In genomic region chr6:154733610-154734379, GRCh38 we compare ENCODE assay signal across 8 cellular contexts. TPM values are rescaled to one million over a fixed set of nuclear protein-coding genes. Genes with fewer than 3 reads are reported as not detected.
A peak's percentile ranks its signal among the peaks of the same experiment; 100 is the strongest.
DNase-seq lines count a peak whose midpoint lies in the region; ATAC-seq, FAIRE-seq and TF ChIP-seq lines count a peak whose summit lies in the region.

No MANE protein-coding gene starts in this region.

- H3K27me3 ChIP-seq in HepG2 (ENCODE audit: control insufficient read depth in 1 of 2, insufficient read depth in 2 of 2, low read length in 2 of 2) = no peaks in the 10 kb centered on the region; a peak in 2 of 5 replicates

- peak overlapping the region; percentile 93 to 98 (median 96) for H3K27ac Mint-ChIP-seq in CD14-positive monocyte

- peaks cover 5 to 20% of the 10 kb centered on the region in 2 experiments; a peak in 3 of 5 replicates for H3K36me3 ChIP-seq in HepG2 (replicated peaks in 1 of 2; ENCODE audit: control insufficient read depth in 1 of 2, insufficient read depth in 2 of 2, low read length in 2 of 2)

- peaks cover 46% of the 10 kb centered on the region for H3K79me2 ChIP-seq in HepG2 (ENCODE audit: insufficient read depth, low read length)

- peaks cover 9 to 11% of the 10 kb centered on the region in 2 donors for H3K36me3 Mint-ChIP-seq in CD14-positive monocyte

- CTCF ChIA-PET in HepG2 (lab: Yijun Ruan, JAX; ENCODE audit: low intra/inter-chr PET ratio, low total read pairs) = interaction anchor here (1.8 to 2.7 kb wide), 2 partner anchors 58 to 72 kb away, joined by 10 to 11 read pairs; no protein-coding TSS in a partner anchor

- peak overlapping the region; percentile 91 to 95 for H3K4me3 Mint-ChIP-seq in CD14-positive monocyte

- no peaks in the 10 kb centered on the region for H3K9me3 Mint-ChIP-seq in CD14-positive monocyte

- peak; percentile 41 for TF ChIP-seq CTCF in CD14-positive monocyte (IDR thresholded peaks at IDR 0.05)
- TF ChIP-seq CTCF in HepG2 (CRISPR knock-in tag; IDR thresholded peaks at IDR 0.05) = no peak; the same call in 1 of the 2 replicates

- peaks cover 54% of the 10 kb centered on the region for H3K4me1 ChIP-seq in HepG2 (ENCODE audit: insufficient read depth, low read length)

- POLR2A ChIA-PET in HepG2 (lab: Yijun Ruan, JAX) = interaction anchor here (0.5 to 1.0 kb wide), 8 partner anchors 15 to 581 kb away, joined by 3 to 4 read pairs (median 3); partner anchors contain the start of genes CNKSR3 and TFB1M

- H2AFZ ChIP-seq in HepG2 (ENCODE audit: low read length) = no peak overlapping the region

- WGBS in HepG2 (ENCODE audit: low lambda C conversion rate) = under 1% methylated on average over 34 of the region's 73 CpGs

- peaks cover 0 to 3% (median 0%) of the 10 kb centered on the region in 3 donors for H3K27me3 Mint-ChIP-seq in CD14-positive monocyte (ENCODE audit: low read depth in 3 of 3)

- TF ChIP-seq POLR2A in HepG2 (IDR thresholded peaks at IDR 0.05; ENCODE audit: insufficient read depth in 1 of 2, low read depth in 2 of 2, low read length in 2 of 2) = peak; percentile 94 to 99

- intact Hi-C loops in CD14-positive monocyte (cut with micrococcal nuclease) = loop anchor here (5.0 to 10.0 kb wide), 3 partner anchors 51 to 61 kb away; no protein-coding TSS in a partner anchor
- intact Hi-C loops in HepG2 (cut with micrococcal nuclease; ENCODE audit: unreplicated experiment) = loop anchor here (1.0 to 5.0 kb wide), 3 partner anchors 58 to 221 kb away; partner anchors contain the start of gene CNKSR3

- TF ChIP-seq RAD21 in HepG2 (CRISPR knock-in tag; IDR thresholded peaks at IDR 0.05) = no peak

- peak; percentile 92 for FAIRE-seq in HepG2 (lab: Jason Lieb, UNC)

- DNase-seq in CD14-positive monocyte (ENCODE audit: low spot score) (peak; percentile 96), NCI-H748 treated with DMSO at 0.1 percent for 48 hours (lab: John Stamatoyannopoulos, UW) (peak; percentile 93), dermis blood vessel endothelial cell (peak; percentile 98), HepG2 (ENCODE audit: low spot score) (peak; percentile 95)
- DNase-seq in activated CD4-positive, alpha-beta T cell treated with anti-CD3 and anti-CD28 coated beads, Interleukin-2, amount 50 U/mL, for 4 hours = peak; percentile 82 to 85
- peak; percentile 79 to 80 for DNase-seq in stimulated activated CD4-positive, alpha-beta T cell treated with anti-CD3 and anti-CD28 coated beads, Interleukin-2, amount 100 ng/mL, for 48 hours

- H3K4me2 ChIP-seq in HepG2 (ENCODE audit: low read depth, low read length) = peak overlapping the region; percentile 81

- H3K4me3 ChIP-seq in HepG2 (replicated peaks in 1 of 3; ENCODE audit: insufficient read depth in 1 of 3, low read depth in 2 of 3, low read length in 3 of 3) = peak overlapping the region; percentile 75 to 96 (median 81)

- TF ChIP-seq EP300 in HepG2 (IDR thresholded peaks at IDR 0.05; ENCODE audit: low read depth in 2 of 2, low read length in 2 of 2) (no peak), HepG2 (CRISPR knock-in tag; IDR thresholded peaks at IDR 0.05; ENCODE audit: borderline replicate concordance) (no peak)

- peak overlapping the region; percentile 99 for H3K9ac ChIP-seq in HepG2 (ENCODE audit: insufficient read depth, low read depth, low read length)

- H4K20me1 ChIP-seq in HepG2 (ENCODE audit: insufficient read depth, low read length) = peaks cover 44% of the 10 kb centered on the region

- H3K9me3 ChIP-seq in HepG2 (ENCODE audit: low read length) = no peaks in the 10 kb centered on the region

- in situ Hi-C loops in HepG2 (cut with HindIII; ENCODE audit: extremely low pct_ligation_motif_present, low pct_unique_long_range_greater_than_20kb) = no loop called here

- H3K27ac ChIP-seq in HepG2 (ENCODE audit: extremely low read length, insufficient read depth, low read length) = peak overlapping the region; percentile 99

- peak; percentile 60 for ATAC-seq in GM19397 (IDR thresholded peaks at IDR 0.05; ENCODE audit: unreplicated experiment)
- ATAC-seq in HG03565 (IDR thresholded peaks at IDR 0.05; ENCODE audit: unreplicated experiment) = peak; percentile 53
- peak; percentile 94 for ATAC-seq in HepG2

- no TSS peak for BruUV-seq in HepG2 (replicated peaks; lab: Mats Ljungman, UMichigan)

- H3K4me1 Mint-ChIP-seq in CD14-positive monocyte = peaks cover 49% of the 10 kb centered on the region

TF ChIP-seq in HepG2, 621 proteins besides CTCF, POLR2A, EP300 and RAD21 (continues in another document):
- TF ChIP-seq ZNF577 (CRISPR knock-in tag; IDR thresholded peaks at IDR 0.05; ENCODE audit: borderline replicate concordance, low read depth) (peak; percentile 55; the same call in 1 of the 2 replicates), ZNF234 (CRISPR knock-in tag; conservative IDR thresholded peaks at IDR 0.05) (no peak), CENPBD1 (CRISPR knock-in tag; IDR thresholded peaks at IDR 0.05; ENCODE audit: borderline replicate concordance, low read depth) (no peak)
- TF ChIP-seq, protein P1, sequence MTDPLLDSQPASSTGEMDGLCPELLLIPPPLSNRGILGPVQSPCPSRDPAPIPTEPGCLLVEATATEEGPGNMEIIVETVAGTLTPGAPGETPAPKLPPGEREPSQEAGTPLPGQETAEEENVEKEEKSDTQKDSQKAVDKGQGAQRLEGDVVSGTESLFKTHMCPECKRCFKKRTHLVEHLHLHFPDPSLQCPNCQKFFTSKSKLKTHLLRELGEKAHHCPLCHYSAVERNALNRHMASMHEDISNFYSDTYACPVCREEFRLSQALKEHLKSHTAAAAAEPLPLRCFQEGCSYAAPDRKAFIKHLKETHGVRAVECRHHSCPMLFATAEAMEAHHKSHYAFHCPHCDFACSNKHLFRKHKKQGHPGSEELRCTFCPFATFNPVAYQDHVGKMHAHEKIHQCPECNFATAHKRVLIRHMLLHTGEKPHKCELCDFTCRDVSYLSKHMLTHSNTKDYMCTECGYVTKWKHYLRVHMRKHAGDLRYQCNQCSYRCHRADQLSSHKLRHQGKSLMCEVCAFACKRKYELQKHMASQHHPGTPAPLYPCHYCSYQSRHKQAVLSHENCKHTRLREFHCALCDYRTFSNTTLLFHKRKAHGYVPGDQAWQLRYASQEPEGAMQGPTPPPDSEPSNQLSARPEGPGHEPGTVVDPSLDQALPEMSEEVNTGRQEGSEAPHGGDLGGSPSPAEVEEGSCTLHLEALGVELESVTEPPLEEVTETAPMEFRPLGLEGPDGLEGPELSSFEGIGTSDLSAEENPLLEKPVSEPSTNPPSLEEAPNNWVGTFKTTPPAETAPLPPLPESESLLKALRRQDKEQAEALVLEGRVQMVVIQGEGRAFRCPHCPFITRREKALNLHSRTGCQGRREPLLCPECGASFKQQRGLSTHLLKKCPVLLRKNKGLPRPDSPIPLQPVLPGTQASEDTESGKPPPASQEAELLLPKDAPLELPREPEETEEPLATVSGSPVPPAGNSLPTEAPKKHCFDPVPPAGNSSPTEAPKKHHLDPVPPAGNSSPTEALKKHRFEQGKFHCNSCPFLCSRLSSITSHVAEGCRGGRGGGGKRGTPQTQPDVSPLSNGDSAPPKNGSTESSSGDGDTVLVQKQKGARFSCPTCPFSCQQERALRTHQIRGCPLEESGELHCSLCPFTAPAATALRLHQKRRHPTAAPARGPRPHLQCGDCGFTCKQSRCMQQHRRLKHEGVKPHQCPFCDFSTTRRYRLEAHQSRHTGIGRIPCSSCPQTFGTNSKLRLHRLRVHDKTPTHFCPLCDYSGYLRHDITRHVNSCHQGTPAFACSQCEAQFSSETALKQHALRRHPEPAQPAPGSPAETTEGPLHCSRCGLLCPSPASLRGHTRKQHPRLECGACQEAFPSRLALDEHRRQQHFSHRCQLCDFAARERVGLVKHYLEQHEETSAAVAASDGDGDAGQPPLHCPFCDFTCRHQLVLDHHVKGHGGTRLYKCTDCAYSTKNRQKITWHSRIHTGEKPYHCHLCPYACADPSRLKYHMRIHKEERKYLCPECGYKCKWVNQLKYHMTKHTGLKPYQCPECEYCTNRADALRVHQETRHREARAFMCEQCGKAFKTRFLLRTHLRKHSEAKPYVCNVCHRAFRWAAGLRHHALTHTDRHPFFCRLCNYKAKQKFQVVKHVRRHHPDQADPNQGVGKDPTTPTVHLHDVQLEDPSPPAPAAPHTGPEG (CRISPR knock-in tag; IDR thresholded peaks at IDR 0.05) = no peak

RNA-seq across cellular contexts. Expression of gene SCAF8, which starts 0.6 kb away (rescaled TPM):
- polyA plus RNA-seq in CD14-positive monocyte (1 to 10 TPM; 2.8 to 4.2 TPM), HepG2 (2011; rRNA removed) (15.3 and 15.9 TPM in 2 replicates)
- total RNA-seq in dermis blood vessel endothelial cell (25.4 and 34.8 TPM in 2 replicates), HepG2 (2016; rRNA removed; fragmentation: Illumina TruSeq; extraction: Trizol) (40.8 and 47.3 TPM in 2 replicates)
- total RNA-seq in HepG2 (2016; cell fraction: cytosol; rRNA removed; fragmentation: Illumina TruSeq; extraction: Trizol; ENCODE audit: low read depth) = 26.0 and 29.0 TPM in 2 replicates
- 40.5 and 41.2 TPM in 2 replicates for total RNA-seq in HepG2 (2016; cell fraction: insoluble cytoplasmic fraction; rRNA removed; fragmentation: Illumina TruSeq; extraction: Trizol)
- 28.7 and 35.1 TPM in 2 replicates for total RNA-seq in HepG2 (2016; cell fraction: membrane; rRNA removed; fragmentation: Illumina TruSeq; extraction: Trizol)
- 50.1 and 57.5 TPM in 2 replicates for total RNA-seq in HepG2 (2016; cell fraction: nucleus; rRNA removed; fragmentation: Illumina TruSeq; extraction: Trizol)
- polyA plus RNA-seq in HepG2 (2011; cell fraction: cytosol; rRNA removed) = 8.6 and 12.5 TPM in 2 replicates
- polyA plus RNA-seq in HepG2 (2011; cell fraction: nucleus; rRNA removed) = 18.2 and 21.0 TPM in 2 replicates
- polyA plus RNA-seq in HepG2 (2012) = 18.5 and 22.9 TPM in 2 replicates
- polyA plus RNA-seq in HepG2 (2016; cell fraction: cytosol; fragmentation: Illumina TruSeq; extraction: Trizol; ENCODE audit: low read depth) = 1.1 and 1.3 TPM in 2 replicates
- polyA plus RNA-seq in HepG2 (2016; cell fraction: insoluble cytoplasmic fraction; fragmentation: Illumina TruSeq; extraction: Trizol; ENCODE audit: low read depth) = 29.6 and 35.5 TPM in 2 replicates
- 4.5 and 5.1 TPM in 2 replicates for polyA plus RNA-seq in HepG2 (2016; cell fraction: membrane; fragmentation: Illumina TruSeq; extraction: Trizol; ENCODE audit: low read depth)
- 46.1 and 46.5 TPM in 2 replicates for polyA plus RNA-seq in HepG2 (2016; cell fraction: nucleus; fragmentation: Illumina TruSeq; extraction: Trizol; ENCODE audit: insufficient read depth, low read depth)
- 13.0 and 26.4 TPM in 2 replicates for polyA minus RNA-seq in HepG2 (2011; rRNA and poly(A)+ RNA removed; ENCODE audit: low replicate concordance)
- polyA minus RNA-seq in HepG2 (2011; cell fraction: cytosol; rRNA and poly(A)+ RNA removed) = 29.2 and 29.5 TPM in 2 replicates
- 91.9 and 92.7 TPM in 2 replicates for polyA minus RNA-seq in HepG2 (2011; cell fraction: nucleus; rRNA and poly(A)+ RNA removed)

Comparison
In these comparisons a context has a peak if more than half of its experiments do, and no peak if none do; other contexts are left out.
1. Peak in every context shown above with its lines: DNase-seq, ATAC-seq, H3K4me3 ChIP-seq and H3K27ac ChIP-seq.